In the genomic region with DNA sequence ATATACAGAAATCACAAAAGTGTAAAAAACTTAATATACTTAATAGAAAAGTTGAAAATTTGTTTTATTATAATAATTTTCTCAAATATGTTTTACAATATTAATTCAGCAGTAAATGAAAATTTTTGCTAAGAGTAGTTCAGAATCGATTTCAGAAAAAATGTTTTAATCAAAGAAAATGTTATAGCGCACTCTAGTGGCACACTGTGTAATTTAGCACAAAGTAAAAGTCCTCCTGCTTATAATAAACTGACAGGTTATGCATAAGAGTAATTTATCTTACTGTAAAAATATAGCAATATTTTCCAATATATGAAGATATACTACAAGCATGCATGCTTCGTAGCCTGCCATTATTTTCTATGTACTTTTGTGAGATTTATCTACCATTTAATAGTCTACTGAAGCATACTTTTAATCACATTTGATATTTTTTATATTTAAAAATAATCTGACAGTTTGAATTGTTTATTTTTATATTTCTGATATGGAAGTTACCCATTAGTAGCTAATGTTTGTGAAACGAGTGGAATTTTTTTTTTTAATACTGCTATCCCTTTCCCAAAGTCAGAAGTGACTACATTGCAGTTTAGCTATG, we compare ENCODE assay signal across 8 cellular contexts.
DNase-seq lines count a peak whose midpoint lies in the region; ATAC-seq, FAIRE-seq and TF ChIP-seq lines count a peak whose summit lies in the region.

No MANE protein-coding gene starts in this region.

- H3K9me3 ChIP-seq in heart right ventricle, result peaks cover 0 to 5% (median 0%) of the 10 kb centered on the region in 11 donors

- WGBS in heart right ventricle, 2 donors, result 3 to 5% methylated on average over 4 of the region's 4 CpGs

- H3K4me3 ChIP-seq in heart right ventricle (no peak overlapping the region), fibroblast of mammary gland (ENCODE audit: control insufficient read depth, low read depth, low read length) (no peak overlapping the region)

- no peaks in the 10 kb centered on the region for H3K4me1 ChIP-seq in heart right ventricle

- no peaks in the 10 kb centered on the region for H3K36me3 ChIP-seq in heart right ventricle

- no peak overlapping the region for H3K27ac ChIP-seq in heart right ventricle

- peaks cover 0 to 8% (median 0%) of the 10 kb centered on the region in 7 donors for H3K27me3 ChIP-seq in heart right ventricle

- ATAC-seq in heart right ventricle, result no peak
- no peak for ATAC-seq in Right ventricle myocardium inferior
- ATAC-seq in GM18498 (IDR thresholded peaks at IDR 0.05; ENCODE audit: unreplicated experiment), result no peak

- DNase-seq in heart right ventricle (no peak), Right ventricle myocardium inferior (ENCODE audit: missing footprints) (no peak), NCI-H526 treated with DMSO at 0.1 percent for 48 hours (lab: John Stamatoyannopoulos, UW) (peak; percentile 4), fibroblast of mammary gland (ENCODE audit: low read depth) (peak; percentile 27), HK-2 (ENCODE audit: unreplicated experiment) (no peak), urothelium cell line (ENCODE audit: low spot score) (no peak), UCSD-AML1 (lab: John Stamatoyannopoulos, UW; ENCODE audit: unreplicated experiment) (no peak)

- intact Hi-C loops in heart right ventricle (cut with DNase I), result loop anchor here in 1 of 10 donors (10.0 kb wide), 1 partner anchor 485 kb away; no protein-coding TSS in a partner anchor
- intact Hi-C loops in Right ventricle myocardium inferior (cut with DNase I), result no loop called here

- TF ChIP-seq CTCF in heart right ventricle (IDR thresholded peaks at IDR 0.05) (peak in 8 of 9 donors; percentile 10 to 60 (median 50)), fibroblast of mammary gland (conservative IDR thresholded peaks at IDR 0.05; ENCODE audit: control insufficient read depth, insufficient read depth, low read depth, low read length) (peak; percentile 60)

- no peak for FAIRE-seq in urothelium cell line (lab: Jason Lieb, UNC)

Comparison
In these comparisons a context has a peak if more than half of its experiments do, and no peak if none do; other contexts are left out.
1. DNase-seq: peak in NCI-H526 treated with DMSO at 0.1 percent for 48 hours (single experiment) and fibroblast of mammary gland (single experiment); none in heart right ventricle (0 of 2), Right ventricle myocardium inferior (single experiment), HK-2 (single experiment), urothelium cell line (single experiment) and UCSD-AML1 (single experiment).